Comparison of ENCODE assay signal across 1 cellular context in the genomic region with DNA sequence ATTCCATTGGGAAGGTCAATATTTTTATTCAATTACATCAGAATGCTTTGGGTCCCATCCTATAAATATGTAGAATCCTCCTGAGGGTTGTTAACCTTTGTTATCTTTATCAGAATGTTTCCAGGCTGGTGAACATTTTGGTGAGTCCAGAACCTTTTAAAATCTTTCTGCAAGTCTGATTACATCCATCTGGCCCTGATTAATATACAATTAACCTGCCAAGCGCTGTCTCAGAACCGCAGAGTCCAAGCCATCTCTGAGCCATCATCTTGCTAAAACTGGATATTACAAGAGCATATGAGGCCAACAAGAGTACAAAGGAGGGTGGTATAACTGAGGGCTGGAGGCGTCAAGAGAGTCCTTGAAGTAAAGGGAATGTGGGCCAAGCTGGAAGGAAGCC.
TF ChIP-seq lines count a peak whose summit lies in the region.

No MANE protein-coding gene starts in this region.

TF ChIP-seq in SK-N-SH, 30 proteins besides CTCF, POLR2A, EP300 and RAD21 (continued from another document):
- TF ChIP-seq, protein P1, sequence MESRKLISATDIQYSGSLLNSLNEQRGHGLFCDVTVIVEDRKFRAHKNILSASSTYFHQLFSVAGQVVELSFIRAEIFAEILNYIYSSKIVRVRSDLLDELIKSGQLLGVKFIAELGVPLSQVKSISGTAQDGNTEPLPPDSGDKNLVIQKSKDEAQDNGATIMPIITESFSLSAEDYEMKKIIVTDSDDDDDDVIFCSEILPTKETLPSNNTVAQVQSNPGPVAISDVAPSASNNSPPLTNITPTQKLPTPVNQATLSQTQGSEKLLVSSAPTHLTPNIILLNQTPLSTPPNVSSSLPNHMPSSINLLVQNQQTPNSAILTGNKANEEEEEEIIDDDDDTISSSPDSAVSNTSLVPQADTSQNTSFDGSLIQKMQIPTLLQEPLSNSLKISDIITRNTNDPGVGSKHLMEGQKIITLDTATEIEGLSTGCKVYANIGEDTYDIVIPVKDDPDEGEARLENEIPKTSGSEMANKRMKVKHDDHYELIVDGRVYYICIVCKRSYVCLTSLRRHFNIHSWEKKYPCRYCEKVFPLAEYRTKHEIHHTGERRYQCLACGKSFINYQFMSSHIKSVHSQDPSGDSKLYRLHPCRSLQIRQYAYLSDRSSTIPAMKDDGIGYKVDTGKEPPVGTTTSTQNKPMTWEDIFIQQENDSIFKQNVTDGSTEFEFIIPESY (IDR thresholded peaks at IDR 0.05; ENCODE audit: borderline replicate concordance, low read depth) = no peak
- TF ChIP-seq TAF1 (IDR thresholded peaks at IDR 0.05; ENCODE audit: borderline replicate concordance, low read depth, low read length) (no peak), ELF1 (IDR thresholded peaks at IDR 0.05) (no peak), RXRA (IDR thresholded peaks at IDR 0.05; ENCODE audit: borderline replicate concordance, low read depth) (no peak)
